9 cellular contexts compared by ENCODE assay signal in the genomic region with DNA sequence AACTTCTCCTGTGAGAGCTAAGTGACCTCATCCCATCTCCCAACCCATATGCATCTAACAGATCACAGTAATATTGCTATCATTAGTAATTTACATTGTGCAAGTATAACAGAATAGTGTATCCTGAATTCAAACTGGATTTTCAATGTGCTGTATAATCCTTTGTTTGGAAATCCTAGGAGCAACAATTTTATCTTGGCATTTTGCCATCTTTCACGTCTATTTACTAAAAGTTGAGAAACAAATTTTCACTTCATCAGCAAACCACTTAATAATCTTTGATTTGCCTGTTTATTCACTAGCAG. TPM values are rescaled to one million over a fixed set of nuclear protein-coding genes. Genes with fewer than 3 reads are reported as not detected.
DNase-seq lines count a peak whose midpoint lies in the region; ATAC-seq and TF ChIP-seq lines count a peak whose summit lies in the region.
"Had no signal": no experiment of that assay in that cellular context is flagged by ENCODE, and none has a peak within 500 bp of the region (broad histone marks: within the 10 kb centered on the region; RNA-seq: fewer than 3 reads in every experiment).

No MANE protein-coding gene starts in this region.

- peaks cover 18% of the 10 kb centered on the region for H3K9me3 Mint-ChIP-seq in glutamatergic neuron (ENCODE audit: unreplicated experiment)

- DNase-seq in left ventricle myocardium inferior: no peak
- DNase-seq in Right ventricle myocardium inferior (ENCODE audit: missing footprints): no peak
- no peak for DNase-seq in glutamatergic neuron
- DNase-seq in tibial artery: no peak
- DNase-seq in MG63: no peak
- DNase-seq in anterior cingulate cortex (lab: John Stamatoyannopoulos, UW): no peak
- DNase-seq in G401 (ENCODE audit: low spot score): no peak
- DNase-seq: Right ventricle myocardium superior had no signal

- H3K4me1 Mint-ChIP-seq in glutamatergic neuron (ENCODE audit: low read depth, unreplicated experiment): peaks cover 35% of the 10 kb centered on the region

- in situ Hi-C loops in G401 (cut with HindIII; ENCODE audit: low sequenced_read_pairs): no loop called here

- no peak for ATAC-seq in Right ventricle myocardium inferior

- H3K27ac ChIP-seq in left ventricle myocardium inferior (replicated peaks) (peak overlapping the region; percentile 98), VCaP (peak overlapping the region; percentile 20; the same call in 1 of the 2 replicates), tibial artery (peak overlapping the region; percentile 94 to 97)

- H3K36me3 Mint-ChIP-seq in glutamatergic neuron (ENCODE audit: unreplicated experiment): no peaks in the 10 kb centered on the region

- H3K27me3 ChIP-seq in left ventricle myocardium inferior (ENCODE audit: low read depth): no peaks in the 10 kb centered on the region
- H3K27me3 ChIP-seq in tibial artery: no peaks in the 10 kb centered on the region
- H3K27me3 ChIP-seq in MG63: no peaks in the 10 kb centered on the region

- no peaks in the 10 kb centered on the region for H3K9me3 ChIP-seq in left ventricle myocardium inferior (replicated peaks)
- H3K9me3 ChIP-seq in tibial artery: no peaks in the 10 kb centered on the region
- H3K9me3 ChIP-seq in MG63: no peaks in the 10 kb centered on the region

- H3K27ac Mint-ChIP-seq in glutamatergic neuron (ENCODE audit: unreplicated experiment): peak overlapping the region; percentile 0

- peaks cover 93% of the 10 kb centered on the region for H3K4me1 ChIP-seq in left ventricle myocardium inferior
- H3K4me1 ChIP-seq in tibial artery: peaks cover 0 to 63% (median 19%) of the 10 kb centered on the region in 4 donors

- peak overlapping the region; percentile 39 for H3K4me3 Mint-ChIP-seq in glutamatergic neuron (ENCODE audit: unreplicated experiment)

- intact Hi-C loops in left ventricle myocardium inferior (cut with micrococcal nuclease): no loop called here
- intact Hi-C loops in Right ventricle myocardium inferior (cut with DNase I): no loop called here
- intact Hi-C loops in tibial artery (cut with DNase I; ENCODE audit: low total_unique reads): no loop called here

- peak overlapping the region; percentile 93 for H3K4me3 ChIP-seq in left ventricle myocardium inferior
- H3K4me3 ChIP-seq in tibial artery: no peak overlapping the region
- H3K4me3 ChIP-seq in MG63: no peak overlapping the region

- peaks cover 5% of the 10 kb centered on the region for H3K27me3 Mint-ChIP-seq in glutamatergic neuron (ENCODE audit: unreplicated experiment)

- no peaks in the 10 kb centered on the region for H3K36me3 ChIP-seq in left ventricle myocardium inferior
- H3K36me3 ChIP-seq in tibial artery: no peaks in the 10 kb centered on the region
- H3K36me3 ChIP-seq in MG63: no peaks in the 10 kb centered on the region

- TF ChIP-seq CTCF in left ventricle myocardium inferior (IDR thresholded peaks at IDR 0.05; ENCODE audit: borderline replicate concordance) (no peak), VCaP (conservative IDR thresholded peaks at IDR 0.05) (no peak), glutamatergic neuron (IDR thresholded peaks at IDR 0.05; ENCODE audit: partially characterized antibody, unreplicated experiment) (no peak), tibial artery (IDR thresholded peaks at IDR 0.05) (no peak)

RNA-seq across cellular contexts. Expression of a gene that starts 3.8 kb away (rescaled TPM):
- 26.3 TPM for total RNA-seq in left ventricle myocardium inferior
- total RNA-seq in Right ventricle myocardium inferior: 22.5 TPM
- 79.8 TPM for total RNA-seq in glutamatergic neuron (ENCODE audit: unreplicated experiment)
- total RNA-seq in MG63 (2014; rRNA removed; shearing (Covaris generic); ENCODE audit: low replicate concordance): 30.5 and 34.1 TPM in 2 replicates
- total RNA-seq in G401 (2014; rRNA removed; shearing (Covaris generic)): 37.7 and 47.2 TPM in 2 replicates

Comparison
In these comparisons a context has a peak if more than half of its experiments do, and no peak if none do; other contexts are left out.
1. H3K27ac ChIP-seq: peak in every context shown above with its lines; median percentile 98 in left ventricle myocardium inferior; 96 in tibial artery; 20 in VCaP.